In the genomic region with DNA sequence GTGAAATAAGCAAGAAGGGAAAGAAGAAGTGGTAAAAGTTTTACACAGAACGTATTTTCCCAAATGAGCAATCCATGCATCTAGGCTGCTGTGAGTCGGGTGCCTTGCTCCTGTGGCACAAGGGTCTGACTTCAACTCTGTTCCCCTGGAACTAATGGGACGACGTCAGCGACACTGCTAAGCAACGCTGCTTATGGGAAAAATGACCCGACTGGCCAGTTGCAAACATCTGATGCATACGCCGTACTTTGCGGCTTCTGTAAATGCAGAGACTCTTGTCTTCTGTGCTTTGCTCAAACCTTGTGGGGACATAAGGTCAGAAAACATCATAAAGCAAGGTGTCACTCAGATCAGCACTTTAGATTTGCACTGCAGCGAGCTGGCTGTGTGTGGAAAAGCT, we compare ENCODE assay signal across 29 cellular contexts.
"Had no signal": no experiment of that assay in that cellular context is flagged by ENCODE, and none has a peak within 500 bp of the region (broad histone marks: within the 10 kb centered on the region; RNA-seq: fewer than 3 reads in every experiment).

No MANE protein-coding gene starts in this region.

- H3K4me3 ChIP-seq: cardiac muscle cell, Peyer's patch had no signal

- DNase-seq: activated B cell treated with CpG ODN at 0.5 μM for 24 hours; activated CD4-positive, alpha-beta memory T cell treated with anti-CD3 and anti-CD28 coated beads for 36 hours; activated CD4-positive, alpha-beta T cell treated with anti-CD3 and anti-CD28 coated beads for 4 hours; activated CD4-positive, alpha-beta T cell treated with anti-CD3 and anti-CD28 coated beads, Interleukin-2, amount 50 U/mL, for 1 hour; activated CD4-positive, CD25-positive, alpha-beta regulatory T cell treated with anti-CD3 and anti-CD28 coated beads, Interleukin-2, amount 50 U/mL, for 72 hours; activated CD8-positive, alpha-beta memory T cell treated with anti-CD3 and anti-CD28 coated beads, Interleukin-2, amount 50 U/mL, for 4 hours; activated effector memory CD4-positive, alpha-beta T cell treated with Interleukin-2 at 50 U/mL for 16 hours; activated naive CD4-positive, alpha-beta T cell treated with anti-CD3 and anti-CD28 coated beads, Interleukin-2, amount 10 ng/mL, durations not matched to agents 7 days and 5 days; activated naive CD8-positive, alpha-beta T cell treated with anti-CD3 and anti-CD28 coated beads, Interleukin-2, amount 50 U/mL, for 24 hours; activated T-cell treated with anti-CD3 and anti-CD28 coated beads, Interleukin-2, amount 50 U/mL, for 48 hours; anterior cingulate cortex; MV-4-11; NCI-H1092; NCI-H1436 treated with DMSO at 0.1 percent for 48 hours; NCI-H1694 treated with DMSO at 0.1 percent for 48 hours; NCI-H2029; NCI-H345; NCI-H526; NCI-H748 treated with DMSO at 0.1 percent for 48 hours; NK-92 treated with Interleukin-12 subunit alpha and Interleukin-12 subunit beta, amount 100 ng/mL, for 24 hours; PC-3; Peyer's patch; RPMI8226; SHP77 treated with DMSO at 0.1 percent for 48 hours; SW 1271; T-helper 1 cell; T-helper 2 cell; T-helper 9 cell had no signal
